30 cellular contexts compared by ENCODE assay signal in the genomic region with DNA sequence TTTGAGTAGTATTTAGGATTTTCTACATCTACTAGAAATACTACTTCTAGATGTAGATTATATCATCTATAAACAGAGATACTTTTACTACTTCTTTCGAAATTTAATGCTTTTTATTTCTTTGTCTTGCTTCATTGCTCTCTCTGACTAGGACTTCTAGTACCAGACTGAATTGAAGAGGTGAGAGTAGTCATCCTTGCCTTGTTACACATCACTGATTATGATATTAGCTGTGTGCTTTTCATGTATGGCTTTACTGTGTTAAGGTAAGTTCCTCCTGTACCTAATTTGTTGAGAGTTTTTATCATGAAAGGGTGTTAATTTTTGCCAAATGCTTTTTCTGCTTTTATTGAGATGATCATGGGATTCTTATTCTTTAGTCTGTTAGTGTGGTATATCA. TPM values are rescaled to one million over a fixed set of nuclear protein-coding genes. Genes with fewer than 3 reads are reported as not detected.
"Had no signal": no experiment of that assay in that cellular context is flagged by ENCODE, and none has a peak within 500 bp of the region (broad histone marks: within the 10 kb centered on the region; RNA-seq: fewer than 3 reads in every experiment).

No MANE protein-coding gene starts in this region.

- DNase-seq: activated CD4-positive, alpha-beta T cell treated with anti-CD3 and anti-CD28 coated beads for 1 hour; activated CD4-positive, alpha-beta T cell treated with anti-CD3 and anti-CD28 coated beads, Interleukin-2, amount 10 ng/mL, durations not matched to agents 7 days and 5 days; activated CD4-positive, alpha-beta T cell treated with anti-CD3 and anti-CD28 coated beads, Interleukin-2, amount 50 U/mL, for 48 hours; activated CD4-positive, CD25-positive, alpha-beta regulatory T cell; activated CD8-positive, alpha-beta T cell treated with anti-CD3 and anti-CD28 coated beads, Interleukin-2, amount 10 ng/mL, durations not matched to agents 7 days and 5 days; activated gamma-delta T cell treated with Interleukin-2 at 50 U/mL for 16 hours; activated T-cell treated with anti-CD3 and anti-CD28 coated beads, Interleukin-2, amount 50 U/mL, for 24 hours; adrenal gland; body of pancreas; NCI-H1105; NCI-H1436; NCI-H1694; NCI-H1930; NCI-H2081 treated with DMSO at 0.1 percent for 48 hours; NCI-H226; NCI-H524 treated with DMSO at 0.1 percent for 48 hours; PC-3; Peyer's patch; SIG-M5; SW 1271; T1000; WERI-Rb-1 had no signal

- H3K27me3 Mint-ChIP-seq: activated CD4-positive, alpha-beta T cell treated with anti-CD3 and anti-CD28 coated beads, Interleukin-2, amount 10 ng/mL, durations not matched to agents 7 days and 5 days; activated T-cell treated with anti-CD3 and anti-CD28 coated beads, Interleukin-2, amount 50 U/mL, for 24 hours had no signal

- ATAC-seq: activated CD8-positive, alpha-beta T cell treated with anti-CD3 and anti-CD28 coated beads, Interleukin-2, amount 10 ng/mL, durations not matched to agents 7 days and 5 days; body of pancreas; PC-3; Right ventricle myocardium inferior had no signal

- H3K4me3 Mint-ChIP-seq: activated CD4-positive, alpha-beta T cell treated with anti-CD3 and anti-CD28 coated beads, Interleukin-2, amount 10 ng/mL, durations not matched to agents 7 days and 5 days; activated CD8-positive, alpha-beta T cell treated with anti-CD3 and anti-CD28 coated beads, Interleukin-2, amount 10 ng/mL, durations not matched to agents 7 days and 5 days; activated T-cell treated with anti-CD3 and anti-CD28 coated beads, Interleukin-2, amount 50 U/mL, for 24 hours had no signal

- H3K9me3 ChIP-seq: adrenal gland, body of pancreas, Peyer's patch had no signal

- H3K36me3 ChIP-seq: adrenal gland, breast epithelium, Peyer's patch, WERI-Rb-1 had no signal

- H3K27ac ChIP-seq: adrenal gland, body of pancreas, breast epithelium, Peyer's patch, RWPE1, WERI-Rb-1 had no signal

- H3K4me1 Mint-ChIP-seq: activated CD4-positive, alpha-beta T cell treated with anti-CD3 and anti-CD28 coated beads, Interleukin-2, amount 10 ng/mL, durations not matched to agents 7 days and 5 days had no signal

- FAIRE-seq: astrocyte had no signal

- H3K27me3 ChIP-seq: adrenal gland, body of pancreas, breast epithelium, Peyer's patch had no signal

- H3K4me1 ChIP-seq: adrenal gland, body of pancreas, breast epithelium, Peyer's patch had no signal

- H3K4me3 ChIP-seq: adrenal gland, body of pancreas, breast epithelium, Peyer's patch had no signal

- H3K27ac Mint-ChIP-seq: activated CD4-positive, alpha-beta T cell treated with anti-CD3 and anti-CD28 coated beads, Interleukin-2, amount 10 ng/mL, durations not matched to agents 7 days and 5 days; activated CD8-positive, alpha-beta T cell treated with anti-CD3 and anti-CD28 coated beads, Interleukin-2, amount 10 ng/mL, durations not matched to agents 7 days and 5 days; activated T-cell treated with anti-CD3 and anti-CD28 coated beads, Interleukin-2, amount 50 U/mL, for 24 hours had no signal

RNA-seq across cellular contexts. Expression of a gene that starts 19.6 kb away (rescaled TPM):
- total RNA-seq: astrocyte, body of pancreas, cardiac septum, MCF 10A, NCI-H460, PC-3, Peyer's patch, Right ventricle myocardium inferior, SK-MEL-5 had no signal
- polyA plus RNA-seq: adrenal gland had no signal
